ENCODE assay signal across 7 cellular contexts in the genomic region with DNA sequence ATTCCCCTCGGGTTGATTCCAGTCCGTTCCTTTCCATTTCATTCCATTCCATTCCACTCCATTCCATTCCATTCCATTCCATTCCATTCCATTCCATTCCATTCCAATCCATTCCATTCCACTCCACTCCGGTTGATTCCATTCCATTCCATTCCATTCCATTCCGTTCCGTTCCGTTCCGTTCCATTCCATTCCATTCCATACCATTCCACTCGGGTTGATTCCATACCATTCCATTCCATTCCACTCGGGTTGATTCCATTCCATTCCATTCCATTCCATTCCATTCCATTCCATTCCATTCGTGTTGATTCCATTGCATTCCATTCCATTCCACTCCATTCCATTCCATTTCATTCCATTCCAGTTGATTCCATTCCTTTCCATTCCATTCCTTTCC.
A peak's percentile ranks its signal among the peaks of the same experiment; 100 is the strongest.
DNase-seq lines count a peak whose midpoint lies in the region; ATAC-seq and TF ChIP-seq lines count a peak whose summit lies in the region.
"Not testable (repeated sequence)": the region's sequence is repeated elsewhere in the genome, so short reads cannot be mapped to it uniquely, and the experiment has no call there.

No MANE protein-coding gene starts in this region.

- POLR2A ChIA-PET in WTC11 (lab: Charles Lee) = not testable (repeated sequence)

- H3K36me3 Mint-ChIP-seq in WTC11 = peaks cover 94% of the 10 kb centered on the region

- ATAC-seq in GM18870 (IDR thresholded peaks at IDR 0.05; ENCODE audit: unreplicated experiment) (peak; percentile 33), GM21526 (IDR thresholded peaks at IDR 0.05; ENCODE audit: low FRiP score, unreplicated experiment) (peak; percentile 45), HG02884 (IDR thresholded peaks at IDR 0.05; ENCODE audit: unreplicated experiment) (peak; percentile 30), HG03432 (IDR thresholded peaks at IDR 0.05; ENCODE audit: unreplicated experiment) (peak; percentile 43), WTC11 (peak; percentile 65), Right ventricle myocardium inferior (peak; percentile 78), omental fat pad (ENCODE audit: low FRiP score) (peak; percentile 76)

- not testable (repeated sequence) for H3K27ac Mint-ChIP-seq in WTC11

- TF ChIP-seq CTCF in WTC11 (IDR thresholded peaks at IDR 0.05); omental fat pad (IDR thresholded peaks at IDR 0.05): not testable (repeated sequence)

- H3K27me3 Mint-ChIP-seq in WTC11 (ENCODE audit: low read depth) = peaks cover 83% of the 10 kb centered on the region

- H3K4me1 Mint-ChIP-seq in WTC11 = not testable (repeated sequence)

- not testable (repeated sequence) for DNase-seq in WTC11 (ENCODE audit: low spot score); Right ventricle myocardium inferior (ENCODE audit: missing footprints); omental fat pad (ENCODE audit: low spot score)

- H3K4me3 Mint-ChIP-seq in WTC11 = not testable (repeated sequence)

- CTCF ChIA-PET in WTC11 (lab: Charles Lee) = not testable (repeated sequence)

- intact Hi-C loops in Right ventricle myocardium inferior (cut with DNase I) = not testable (repeated sequence)

- H3K9me3 Mint-ChIP-seq in WTC11 = peaks cover 93% of the 10 kb centered on the region
